Comparison of ENCODE assay signal across 14 cellular contexts in the genomic region with DNA sequence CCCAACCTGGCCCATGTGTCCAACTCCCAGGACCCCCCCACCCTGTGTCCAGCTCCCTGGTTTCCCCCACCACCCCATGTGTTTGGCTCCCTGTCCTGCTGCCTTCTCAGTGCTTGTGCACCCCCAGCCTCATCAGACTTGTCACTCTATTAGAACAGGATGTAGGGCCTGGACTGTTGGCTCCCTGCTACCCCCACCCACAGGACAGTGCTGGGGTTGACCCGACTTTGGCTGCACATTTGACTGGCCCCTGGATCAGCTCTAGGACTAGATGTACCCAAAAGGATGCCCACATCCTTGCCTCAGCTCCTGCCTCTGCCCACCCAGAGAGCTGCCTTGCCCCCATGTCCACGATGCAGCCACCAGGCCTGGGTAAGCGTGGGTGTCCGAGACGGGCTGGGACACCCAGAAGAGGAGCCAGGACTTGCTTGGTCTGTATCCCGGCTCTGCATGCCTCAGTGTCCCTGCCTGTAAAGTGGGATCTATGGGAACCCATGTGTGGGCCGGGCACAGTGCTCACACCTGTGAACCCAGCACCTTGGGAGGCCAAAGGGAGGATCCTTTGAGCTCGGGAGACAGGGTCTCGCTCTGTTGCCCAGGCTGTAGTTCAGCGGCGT. TPM values are rescaled to one million over a fixed set of nuclear protein-coding genes. Genes with fewer than 3 reads are reported as not detected.
DNase-seq lines count a peak whose midpoint lies in the region; ATAC-seq and TF ChIP-seq lines count a peak whose summit lies in the region.
"Had no signal": no experiment of that assay in that cellular context is flagged by ENCODE, and none has a peak within 500 bp of the region (broad histone marks: within the 10 kb centered on the region; RNA-seq: fewer than 3 reads in every experiment).

No MANE protein-coding gene starts in this region.

- CTCF ChIA-PET in Caco-2 (lab: Charles Lee) = no interaction called here
- CTCF ChIA-PET in activated CD8-positive, alpha-beta T cell treated with anti-CD3 and anti-CD28 coated beads, Interleukin-2, amount 10 ng/mL, durations not matched to agents 7 days and 5 days (lab: Charles Lee) = interaction anchor here (0.8 kb wide), 1 partner anchor 27 kb away, joined by 3 read pairs; no protein-coding TSS in a partner anchor

- TF ChIP-seq CTCF in Caco-2 (IDR thresholded peaks at IDR 0.05; ENCODE audit: insufficient read depth in 1 of 2, low read depth in 1 of 2, low read length in 1 of 2, severe bottlenecking in 1 of 2, unreplicated experiment in 1 of 2) = no peak
- TF ChIP-seq CTCF in natural killer cell (IDR thresholded peaks at IDR 0.05) = no peak
- TF ChIP-seq CTCF in glutamatergic neuron (IDR thresholded peaks at IDR 0.05; ENCODE audit: partially characterized antibody, unreplicated experiment) = no peak

- no TSS peak for BruUV-seq in Caco-2 (replicated peaks; lab: Mats Ljungman, UMichigan)

- POLR2A ChIA-PET in Caco-2 (lab: Charles Lee) = interaction anchor here (0.5 kb wide), 1 partner anchor 190 kb away, joined by 3 read pairs; no protein-coding TSS in a partner anchor
- POLR2A ChIA-PET in activated CD8-positive, alpha-beta T cell treated with anti-CD3 and anti-CD28 coated beads, Interleukin-2, amount 10 ng/mL, durations not matched to agents 7 days and 5 days (lab: Charles Lee) = interaction anchor here (1.1 to 3.4 kb wide), 5 partner anchors 8 to 22 kb away, joined by 3 to 15 read pairs (median 5); a partner anchor contains a TSS

- DNase-seq in Caco-2 (no peak), natural killer cell (no peak), SHP77 treated with DMSO at 0.1 percent for 48 hours (lab: John Stamatoyannopoulos, UW) (no peak), glutamatergic neuron (no peak), epidermal melanocyte (ENCODE audit: insufficient read length, low spot score) (no peak)
- DNase-seq in activated CD8-positive, alpha-beta T cell treated with anti-CD3 and anti-CD28 coated beads, Interleukin-2, amount 10 ng/mL, durations not matched to agents 7 days and 5 days = no peak
- DNase-seq: DMS79 treated with DMSO at 0.1 percent for 48 hours had no signal

- peak overlapping the region in 8 of 11 experiments; percentile 20 to 84 (median 62); a peak in 13 of 22 replicates for H3K4me2 ChIP-seq in BLaER1 treated with 17β-estradiol and CSF1 and Interleukin-3, amounts not matched to agents 10 nM and 100 nM

- no peaks in the 10 kb centered on the region for H3K36me3 ChIP-seq in BLaER1 treated with 17β-estradiol and CSF1 and Interleukin-3, amounts not matched to agents 10 nM and 100 nM
- no peaks in the 10 kb centered on the region for H3K36me3 ChIP-seq in Caco-2 (ENCODE audit: control insufficient read depth, insufficient read depth, low read length)
- H3K36me3 ChIP-seq: ascending aorta, HAP-1, heart left ventricle, lower lobe of right lung had no signal

- H3K27ac Mint-ChIP-seq in Caco-2 (ENCODE audit: unreplicated experiment) (no peak overlapping the region), natural killer cell (peak overlapping the region; percentile 92 to 96), glutamatergic neuron (ENCODE audit: unreplicated experiment) (no peak overlapping the region)
- peak overlapping the region; percentile 54 for H3K27ac Mint-ChIP-seq in activated CD8-positive, alpha-beta T cell treated with anti-CD3 and anti-CD28 coated beads, Interleukin-2, amount 10 ng/mL, durations not matched to agents 7 days and 5 days

- H3K36me3 Mint-ChIP-seq in Caco-2 (ENCODE audit: insufficient read depth, unreplicated experiment) = peaks cover 14% of the 10 kb centered on the region
- no peaks in the 10 kb centered on the region for H3K36me3 Mint-ChIP-seq in activated CD8-positive, alpha-beta T cell treated with anti-CD3 and anti-CD28 coated beads, Interleukin-2, amount 10 ng/mL, durations not matched to agents 7 days and 5 days (ENCODE audit: low read depth)
- no peaks in the 10 kb centered on the region for H3K36me3 Mint-ChIP-seq in natural killer cell
- H3K36me3 Mint-ChIP-seq in glutamatergic neuron (ENCODE audit: unreplicated experiment) = no peaks in the 10 kb centered on the region

- no peaks in the 10 kb centered on the region for H3K9me3 Mint-ChIP-seq in Caco-2 (ENCODE audit: unreplicated experiment)
- H3K9me3 Mint-ChIP-seq in activated CD8-positive, alpha-beta T cell treated with anti-CD3 and anti-CD28 coated beads, Interleukin-2, amount 10 ng/mL, durations not matched to agents 7 days and 5 days (ENCODE audit: insufficient read depth) = no peaks in the 10 kb centered on the region
- no peaks in the 10 kb centered on the region for H3K9me3 Mint-ChIP-seq in natural killer cell
- peaks cover 2% of the 10 kb centered on the region for H3K9me3 Mint-ChIP-seq in glutamatergic neuron (ENCODE audit: unreplicated experiment)

- H3K9ac ChIP-seq in BLaER1 treated with 17β-estradiol and CSF1 and Interleukin-3, amounts not matched to agents 10 nM and 100 nM = no peak overlapping the region; a peak in 2 of 22 replicates

- peaks cover 45 to 85% (median 67%) of the 10 kb centered on the region in 10 experiments for H3K4me1 ChIP-seq in BLaER1 treated with 17β-estradiol and CSF1 and Interleukin-3, amounts not matched to agents 10 nM and 100 nM
- peaks cover 35% of the 10 kb centered on the region for H3K4me1 ChIP-seq in Caco-2
- H3K4me1 ChIP-seq: HAP-1 had no signal

- no peaks in the 10 kb centered on the region for H3K9me3 ChIP-seq in BLaER1 treated with 17β-estradiol and CSF1 and Interleukin-3, amounts not matched to agents 10 nM and 100 nM (replicated peaks in 1 of 11)
- H3K9me3 ChIP-seq in Caco-2 = no peaks in the 10 kb centered on the region
- H3K9me3 ChIP-seq: ascending aorta, HAP-1, heart left ventricle, lower lobe of right lung, SJSA1 had no signal

- intact Hi-C loops in Caco-2 (cut with micrococcal nuclease; ENCODE audit: unreplicated experiment) = no loop called here
- intact Hi-C loops in natural killer cell (cut with micrococcal nuclease) = no loop called here

- H3K4me3 Mint-ChIP-seq in Caco-2 (ENCODE audit: unreplicated experiment) (peak overlapping the region; percentile 74), natural killer cell (peak overlapping the region; percentile 78), glutamatergic neuron (ENCODE audit: unreplicated experiment) (no peak overlapping the region)
- H3K4me3 Mint-ChIP-seq in activated CD8-positive, alpha-beta T cell treated with anti-CD3 and anti-CD28 coated beads, Interleukin-2, amount 10 ng/mL, durations not matched to agents 7 days and 5 days = peak overlapping the region; percentile 34

- H3K4me1 Mint-ChIP-seq in Caco-2 (ENCODE audit: low read depth, unreplicated experiment) (peaks cover 7% of the 10 kb centered on the region), natural killer cell (peaks cover 29 to 59% of the 10 kb centered on the region in 2 donors), glutamatergic neuron (ENCODE audit: low read depth, unreplicated experiment) (no peaks in the 10 kb centered on the region)
- peaks cover 50% of the 10 kb centered on the region for H3K4me1 Mint-ChIP-seq in activated CD8-positive, alpha-beta T cell treated with anti-CD3 and anti-CD28 coated beads, Interleukin-2, amount 10 ng/mL, durations not matched to agents 7 days and 5 days (ENCODE audit: low read depth)

- H3K4me3 ChIP-seq in BLaER1 treated with 17β-estradiol and CSF1 and Interleukin-3, amounts not matched to agents 10 nM and 100 nM = no peak overlapping the region
- no peak overlapping the region for H3K4me3 ChIP-seq in Caco-2 (ENCODE audit: low read depth, low read length)

- peak overlapping the region in 5 of 11 experiments; percentile 43 to 97 (median 64); a peak in 8 of 22 replicates for H3K27ac ChIP-seq in BLaER1 treated with 17β-estradiol and CSF1 and Interleukin-3, amounts not matched to agents 10 nM and 100 nM

- peaks cover 0 to 5% (median 0%) of the 10 kb centered on the region in 11 experiments; a peak in 3 of 22 replicates for H3K27me3 ChIP-seq in BLaER1 treated with 17β-estradiol and CSF1 and Interleukin-3, amounts not matched to agents 10 nM and 100 nM
- H3K27me3 ChIP-seq in Caco-2 (replicated peaks; ENCODE audit: control insufficient read depth, insufficient read depth, low read length) = no peaks in the 10 kb centered on the region
- H3K27me3 ChIP-seq: ascending aorta, heart left ventricle, SJSA1 had no signal

- no peaks in the 10 kb centered on the region for H3K27me3 Mint-ChIP-seq in Caco-2 (ENCODE audit: insufficient read depth, unreplicated experiment)
- no peaks in the 10 kb centered on the region for H3K27me3 Mint-ChIP-seq in activated CD8-positive, alpha-beta T cell treated with anti-CD3 and anti-CD28 coated beads, Interleukin-2, amount 10 ng/mL, durations not matched to agents 7 days and 5 days (ENCODE audit: low read depth)
- H3K27me3 Mint-ChIP-seq in natural killer cell (ENCODE audit: low read depth in 2 of 2) = no peaks in the 10 kb centered on the region
- H3K27me3 Mint-ChIP-seq in glutamatergic neuron (ENCODE audit: unreplicated experiment) = peaks cover 5% of the 10 kb centered on the region

- no peaks in the 10 kb centered on the region for H4K20me1 ChIP-seq in BLaER1 treated with 17β-estradiol and CSF1 and Interleukin-3, amounts not matched to agents 10 nM and 100 nM

- ATAC-seq in activated CD8-positive, alpha-beta T cell treated with anti-CD3 and anti-CD28 coated beads, Interleukin-2, amount 10 ng/mL, durations not matched to agents 7 days and 5 days = no peak
- ATAC-seq in natural killer cell (no peak), GM21447 (IDR thresholded peaks at IDR 0.05; ENCODE audit: unreplicated experiment) (no peak)

RNA-seq across cellular contexts. Expression of a gene that starts 1.5 kb away (rescaled TPM):
- total RNA-seq in Caco-2 (2022) (31.0 and 32.2 TPM in 2 replicates), natural killer cell (10 to 100 TPM; 69.7 to 79.2 (median 75.1) TPM), glutamatergic neuron (ENCODE audit: unreplicated experiment) (40.7 TPM)
- 10 to 100 TPM; 78.3 to 84.7 TPM for total RNA-seq in activated CD8-positive, alpha-beta T cell treated with anti-CD3 and anti-CD28 coated beads, Interleukin-2, amount 10 ng/mL, durations not matched to agents 7 days and 5 days

RNA-seq across cellular contexts. Expression of a gene that starts 14.7 kb away (rescaled TPM):
- total RNA-seq in Caco-2 (2022) = 13.1 and 13.7 TPM in 2 replicates
- 100 to 1,000 TPM; 257 to 264 TPM for total RNA-seq in activated CD8-positive, alpha-beta T cell treated with anti-CD3 and anti-CD28 coated beads, Interleukin-2, amount 10 ng/mL, durations not matched to agents 7 days and 5 days
- 100 to 1,000 TPM; 172 to 365 (median 296) TPM for total RNA-seq in natural killer cell
- 15.6 TPM for total RNA-seq in glutamatergic neuron (ENCODE audit: unreplicated experiment)

RNA-seq across cellular contexts. Expression of a gene that starts 59.4 kb away (rescaled TPM):
- total RNA-seq in Caco-2 (2022) (196 TPM in 2 replicates), natural killer cell (100 to 1,000 TPM; 423 to 475 (median 468) TPM), glutamatergic neuron (ENCODE audit: unreplicated experiment) (211 TPM)
- total RNA-seq in activated CD8-positive, alpha-beta T cell treated with anti-CD3 and anti-CD28 coated beads, Interleukin-2, amount 10 ng/mL, durations not matched to agents 7 days and 5 days = 100 to 1,000 TPM in 1 of 2 experiments, 10 to 100 TPM in 1; 99.5 to 111 TPM

Comparison
In these comparisons a context has a peak if more than half of its experiments do, and no peak if none do; other contexts are left out.
1. H3K27ac Mint-ChIP-seq: peak in activated CD8-positive, alpha-beta T cell treated with anti-CD3 and anti-CD28 coated beads, Interleukin-2, amount 10 ng/mL, durations not matched to agents 7 days and 5 days (single experiment) and natural killer cell (2 of 2); none in Caco-2 (single experiment) and glutamatergic neuron (single experiment).
2. RNA of a gene that starts 14.7 kb away (total RNA-seq): 172 to 365 TPM in natural killer cell and 257 to 264 TPM in activated CD8-positive, alpha-beta T cell treated with anti-CD3 and anti-CD28 coated beads, Interleukin-2, amount 10 ng/mL, durations not matched to agents 7 days and 5 days; 15.6 TPM in glutamatergic neuron (single experiment) and 13.1 to 13.7 TPM in Caco-2; every median in the first group is over 10 times any median in the second.